ENCODE assay signal across 8 cellular contexts in the genomic region with DNA sequence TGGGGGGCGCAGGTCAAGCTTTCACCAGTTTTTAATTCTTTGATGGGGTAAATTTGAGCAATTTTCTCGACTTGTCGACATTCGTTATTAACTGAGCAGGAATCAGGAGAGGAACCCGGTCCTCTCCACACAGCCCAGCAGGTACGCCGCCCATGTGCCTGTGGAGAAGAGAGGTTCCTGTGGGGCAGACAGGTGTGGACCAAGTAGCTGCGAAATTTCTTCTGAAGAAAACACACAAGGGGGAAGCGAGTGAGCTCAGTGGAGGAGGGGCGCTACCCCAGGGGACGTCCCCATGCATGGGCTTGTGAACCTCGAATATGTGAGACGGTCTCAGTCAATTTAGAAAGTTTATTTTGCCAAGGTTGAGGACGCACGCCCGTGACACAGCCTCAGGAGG. TPM values are rescaled to one million over a fixed set of nuclear protein-coding genes. Genes with fewer than 3 reads are reported as not detected.
DNase-seq lines count a peak whose midpoint lies in the region; ATAC-seq and TF ChIP-seq lines count a peak whose summit lies in the region.
"Not testable (repeated sequence)": the region's sequence is repeated elsewhere in the genome, so short reads cannot be mapped to it uniquely, and the experiment has no call there.

No MANE protein-coding gene starts in this region.

- H3K4ac ChIP-seq in mesendoderm (ENCODE audit: low read depth, low read length), result not testable (repeated sequence)

- H3K27me3 Mint-ChIP-seq in CD8-positive, alpha-beta T cell (ENCODE audit: low read depth), result not testable (repeated sequence)

- intact Hi-C loops in CD8-positive, alpha-beta T cell (cut with DNase I, micrococcal nuclease); esophagus muscularis mucosa (cut with DNase I); spleen (cut with DNase I; ENCODE audit: low total_unique reads): not testable (repeated sequence)

- H3K4me2 ChIP-seq in OCI-LY1 (ENCODE audit: low read length) (peak overlapping the region; percentile 72), mesendoderm (ENCODE audit: low read length) (peak overlapping the region; percentile 27)

- peak in 3 of 7 experiments; percentile 17 to 53 (median 30) for DNase-seq in CD8-positive, alpha-beta T cell
- peak; percentile 11 for DNase-seq in activated naive CD4-positive, alpha-beta T cell treated with Interleukin-2 at 50 U/mL for 16 hours
- DNase-seq in esophagus muscularis mucosa (ENCODE audit: extremely low spot score); mesendoderm: not testable (repeated sequence)
- peak; percentile 75 for DNase-seq in spleen

- not testable (repeated sequence) for H3K4me1 Mint-ChIP-seq in CD8-positive, alpha-beta T cell (ENCODE audit: low read depth)

- not testable (repeated sequence) for H4K5ac ChIP-seq in mesendoderm (ENCODE audit: low read length)

- CTCF ChIA-PET in CD8-positive, alpha-beta T cell (lab: Charles Lee), result not testable (repeated sequence)

- not testable (repeated sequence) for H3K27ac ChIP-seq in CD8-positive, alpha-beta T cell (ENCODE audit: low read depth, low read length); OCI-LY1 (ENCODE audit: low read depth, low read length, poor library complexity, severe bottlenecking); mesendoderm (ENCODE audit: low read depth, low read length)
- H3K27ac ChIP-seq in esophagus muscularis mucosa (replicated peaks in 1 of 4), result peak overlapping the region in 3 of 4 donors; percentile 13 to 39 (median 19)
- peak overlapping the region in 5 of 8 donors; percentile 39 to 70 (median 67) for H3K27ac ChIP-seq in spleen

- H3K36me3 Mint-ChIP-seq in CD8-positive, alpha-beta T cell, result peaks cover 14% of the 10 kb centered on the region

- H3K79me1 ChIP-seq in mesendoderm (ENCODE audit: low read length), result not testable (repeated sequence)

- not testable (repeated sequence) for H3K36me3 ChIP-seq in CD8-positive, alpha-beta T cell (ENCODE audit: insufficient read depth, low read length); OCI-LY1 (ENCODE audit: insufficient read depth, low read length); mesendoderm (ENCODE audit: control insufficient read depth, insufficient read depth, low read length)
- H3K36me3 ChIP-seq in esophagus muscularis mucosa (peaks cover 0 to 12% (median 3%) of the 10 kb centered on the region in 4 donors), spleen (peaks cover 0 to 13% (median 0%) of the 10 kb centered on the region in 6 donors)

- H3K27ac Mint-ChIP-seq in CD8-positive, alpha-beta T cell, result peak overlapping the region; percentile 75

- not testable (repeated sequence) for H3K9me2 ChIP-seq in OCI-LY1 (ENCODE audit: low read depth, low read length)

- H3K18ac ChIP-seq in mesendoderm (ENCODE audit: low read length), result not testable (repeated sequence)

- not testable (repeated sequence) for H3K9me3 Mint-ChIP-seq in CD8-positive, alpha-beta T cell

- H2BK5ac ChIP-seq in mesendoderm (ENCODE audit: low read length), result not testable (repeated sequence)

- not testable (repeated sequence) for H3K23ac ChIP-seq in mesendoderm (ENCODE audit: low read length)

- 0% methylated on average over 6 of the region's 16 CpGs for WGBS in esophagus muscularis mucosa
- WGBS in mesendoderm (ENCODE audit: extremely low coverage, insufficient coverage, low lambda C conversion rate), result no CpG with 5 or more reads among the region's 16 CpGs
- WGBS in spleen, 5 donors, result 0 to 1% (median 1%) methylated on average over 7 to 9 of the region's 16 CpGs; no CpG with 5 or more reads in 1 of the 5 donors

- ATAC-seq in CD8-positive, alpha-beta T cell, result peak; percentile 25
- ATAC-seq in GM21381 (IDR thresholded peaks at IDR 0.05; ENCODE audit: unreplicated experiment) (peak; percentile 32), HG03064 (IDR thresholded peaks at IDR 0.05; ENCODE audit: low read depth, unreplicated experiment) (peak; percentile 33)

- not testable (repeated sequence) for H4K20me1 ChIP-seq in OCI-LY1 (ENCODE audit: insufficient read depth, low read length)

- H3K4me3 Mint-ChIP-seq in CD8-positive, alpha-beta T cell, result peak overlapping the region; percentile 83

- peak overlapping the region; percentile 33 for H3K4me3 ChIP-seq in CD8-positive, alpha-beta T cell (ENCODE audit: low read depth, low read length)
- H3K4me3 ChIP-seq in OCI-LY1 (ENCODE audit: low read depth, low read length, poor library complexity, severe bottlenecking), result peak overlapping the region; percentile 71
- peak overlapping the region; percentile 56 to 67 (median 60) for H3K4me3 ChIP-seq in esophagus muscularis mucosa
- H3K4me3 ChIP-seq in mesendoderm (ENCODE audit: low read length), result not testable (repeated sequence)
- peak overlapping the region; percentile 9 to 71 (median 55) for H3K4me3 ChIP-seq in spleen

- not testable (repeated sequence) for H2BK120ac ChIP-seq in mesendoderm (ENCODE audit: low read depth, low read length)

- not testable (repeated sequence) for H3F3A ChIP-seq in OCI-LY1 (ENCODE audit: insufficient read depth, low read length)

- not testable (repeated sequence) for TF ChIP-seq EP300 in esophagus muscularis mucosa (IDR thresholded peaks at IDR 0.05)

- H2AFZ ChIP-seq in OCI-LY1 (ENCODE audit: low read length), result not testable (repeated sequence)

- not testable (repeated sequence) for H3K27me3 ChIP-seq in CD8-positive, alpha-beta T cell (ENCODE audit: insufficient read depth, low read length); OCI-LY1 (ENCODE audit: insufficient read depth, low read length); esophagus muscularis mucosa; mesendoderm (ENCODE audit: insufficient read depth, low read length, poor library complexity); spleen (replicated peaks in 1 of 7)

- H2BK15ac ChIP-seq in mesendoderm (replicated peaks; ENCODE audit: low read depth), result not testable (repeated sequence)

- H3K79me2 ChIP-seq in OCI-LY1 (ENCODE audit: insufficient read depth, low read length); mesendoderm (ENCODE audit: control insufficient read depth, insufficient read depth, low read length): not testable (repeated sequence)

- not testable (repeated sequence) for H3K4me1 ChIP-seq in CD8-positive, alpha-beta T cell (ENCODE audit: insufficient read depth, low read length); esophagus muscularis mucosa; mesendoderm (ENCODE audit: control insufficient read depth, low read depth, low read length)
- H3K4me1 ChIP-seq in OCI-LY1 (ENCODE audit: insufficient read depth, low read length, severe bottlenecking), result peaks cover 16% of the 10 kb centered on the region
- H3K4me1 ChIP-seq in spleen, result peaks cover 0 to 11% (median 3%) of the 10 kb centered on the region in 6 donors

- TF ChIP-seq POLR2A in esophagus muscularis mucosa (IDR thresholded peaks at IDR 0.05; ENCODE audit: low read depth); spleen (IDR thresholded peaks at IDR 0.05): not testable (repeated sequence)

- TF ChIP-seq CTCF in CD8-positive, alpha-beta T cell (IDR thresholded peaks at IDR 0.05); OCI-LY1 (IDR thresholded peaks at IDR 0.05; ENCODE audit: low read length); esophagus muscularis mucosa (IDR thresholded peaks at IDR 0.05); spleen (IDR thresholded peaks at IDR 0.05 in 8 of 11, conservative IDR thresholded peaks at IDR 0.05 in 3 of 11): not testable (repeated sequence)

- not testable (repeated sequence) for H2AK5ac ChIP-seq in mesendoderm (ENCODE audit: low read length)

- H4K8ac ChIP-seq in mesendoderm (ENCODE audit: low read depth, low read length), result not testable (repeated sequence)

- not testable (repeated sequence) for H3K9me3 ChIP-seq in CD8-positive, alpha-beta T cell (ENCODE audit: low read length); OCI-LY1 (ENCODE audit: low read length); esophagus muscularis mucosa; spleen

- H3K9ac ChIP-seq in OCI-LY1 (ENCODE audit: low read length) (peak overlapping the region; percentile 66), mesendoderm (ENCODE audit: low read length) (peak overlapping the region; percentile 47)

- POLR2A ChIA-PET in CD8-positive, alpha-beta T cell (lab: Charles Lee), result not testable (repeated sequence)

- peak overlapping the region; percentile 60 for H3K56ac ChIP-seq in mesendoderm (ENCODE audit: low read length)

RNA-seq across cellular contexts. Expression of gene RABL2B, which starts 0.4 kb away (rescaled TPM):
- 10 to 100 TPM; 34.2 to 41.6 TPM for total RNA-seq in CD8-positive, alpha-beta T cell
- total RNA-seq in esophagus muscularis mucosa, result 10 to 100 TPM in 3 of 4 donors, 1 to 10 TPM in 1; 9.9 to 18.3 (median 12.4) TPM
- 15.7 TPM for polyA plus RNA-seq in mesendoderm (2013, experiment 1 of 2)
- polyA plus RNA-seq in mesendoderm (2013, experiment 2 of 2), result 16.1 TPM
- total RNA-seq in spleen, result 10 to 100 TPM; 17.1 to 46.9 (median 20.7) TPM
- 10 to 100 TPM; 14.5 to 21.4 (median 14.9) TPM for polyA plus RNA-seq in spleen

RNA-seq across cellular contexts. Expression of gene ACR, which starts 45.9 kb away (rescaled TPM):
- total RNA-seq in CD8-positive, alpha-beta T cell, result not detected
- under 1 TPM in 2 of 4 donors, not detected in 2; 0.42 to 0.46 TPM for total RNA-seq in esophagus muscularis mucosa
- not detected for polyA plus RNA-seq in mesendoderm (2013, experiment 1 of 2)
- polyA plus RNA-seq in mesendoderm (2013, experiment 2 of 2), result not detected
- 10 to 100 TPM in 1 of 7 donors, 1 to 10 TPM in 5, under 1 TPM in 1; 0.88 to 12.5 (median 2.3) TPM for total RNA-seq in spleen
- 1 to 10 TPM in 1 of 3 donors, under 1 TPM in 2; 0.21 to 1.2 (median 0.67) TPM for polyA plus RNA-seq in spleen
